Comparison of ENCODE assay signal across 9 cellular contexts in genomic region chr11:7671807-7672206, GRCh38. TPM values are rescaled to one million over a fixed set of nuclear protein-coding genes. Genes with fewer than 3 reads are reported as not detected.
A peak's percentile ranks its signal among the peaks of the same experiment; 100 is the strongest.
DNase-seq lines count a peak whose midpoint lies in the region; ATAC-seq and TF ChIP-seq lines count a peak whose summit lies in the region.
"Had no signal": no experiment of that assay in that cellular context is flagged by ENCODE, and none has a peak within 500 bp of the region (broad histone marks: within the 10 kb centered on the region; RNA-seq: fewer than 3 reads in every experiment).

No MANE protein-coding gene starts in this region.

- H3K4me3 ChIP-seq in hepatocyte: no peak overlapping the region
- no peak overlapping the region for H3K4me3 ChIP-seq in ascending aorta

- H3K27me3 ChIP-seq in hepatocyte: no peaks in the 10 kb centered on the region
- no peaks in the 10 kb centered on the region for H3K27me3 ChIP-seq in ascending aorta

- no peaks in the 10 kb centered on the region for H4K20me1 ChIP-seq in hepatocyte (ENCODE audit: insufficient read depth, poor library complexity, severe bottlenecking)

- H3K79me2 ChIP-seq in hepatocyte: peaks cover 4% of the 10 kb centered on the region

- H3K9me2 ChIP-seq in hepatocyte (replicated peaks; ENCODE audit: insufficient read depth): no peaks in the 10 kb centered on the region

- intact Hi-C loops in ascending aorta (cut with DNase I): loop anchor here (5.0 kb wide), 2 partner anchors 160 to 315 kb away; partner anchors contain the start of genes EIF3F and PPFIBP2

- TF ChIP-seq CTCF in hepatocyte (IDR thresholded peaks at IDR 0.05; ENCODE audit: poor library complexity): no peak
- TF ChIP-seq CTCF in ascending aorta (IDR thresholded peaks at IDR 0.05): no peak

- peak overlapping the region; percentile 95 for H3K4me2 ChIP-seq in hepatocyte

- H3K27ac ChIP-seq in hepatocyte (peak overlapping the region; percentile 77), ascending aorta (no peak overlapping the region)

- no peak overlapping the region for H2AFZ ChIP-seq in hepatocyte

- DNase-seq in hepatocyte (ENCODE audit: low spot score) (peak; percentile 24), ascending aorta (ENCODE audit: low spot score in 2 of 2) (no peak), NCI-H2029 (lab: John Stamatoyannopoulos, UW) (no peak), OCI-M2 (lab: John Stamatoyannopoulos, UW; ENCODE audit: unreplicated experiment) (no peak), T1000 (lab: John Stamatoyannopoulos, UW) (no peak)
- DNase-seq: left ventricle myocardium superior had no signal

- WGBS in hepatocyte (ENCODE audit: low lambda C conversion rate, missing lambda C conversion rate): 52% methylated on average over 3 of the region's 3 CpGs

- H3K9me3 ChIP-seq in hepatocyte (ENCODE audit: low read depth) (no peaks in the 10 kb centered on the region), ascending aorta (no peaks in the 10 kb centered on the region)

- peaks cover 26% of the 10 kb centered on the region for H3K4me1 ChIP-seq in hepatocyte (ENCODE audit: insufficient read depth)
- H3K4me1 ChIP-seq in ascending aorta: peaks cover 0 to 9% of the 10 kb centered on the region in 2 donors

- H3K36me3 ChIP-seq in hepatocyte (replicated peaks; ENCODE audit: insufficient read depth, low read depth): no peaks in the 10 kb centered on the region
- peaks cover 0 to 3% of the 10 kb centered on the region in 2 donors for H3K36me3 ChIP-seq in ascending aorta

- ATAC-seq in GM18502 (IDR thresholded peaks at IDR 0.05; ENCODE audit: poor library complexity, unreplicated experiment) (peak; percentile 67), GM19463 (IDR thresholded peaks at IDR 0.05; ENCODE audit: unreplicated experiment) (peak; percentile 69), HG03108 (IDR thresholded peaks at IDR 0.05; ENCODE audit: unreplicated experiment) (peak; percentile 60)
- ATAC-seq: left ventricle myocardium superior had no signal

RNA-seq across cellular contexts. Expression of gene CYB5R2, which starts 1.5 kb away (rescaled TPM):
- total RNA-seq in hepatocyte (19.9 and 25.0 TPM in 2 replicates), ascending aorta (35.8 TPM)
- 37.4 and 38.5 TPM in 2 replicates for polyA plus RNA-seq in hepatocyte

RNA-seq across cellular contexts. Expression of gene OVCH2, which starts 34.5 kb away (rescaled TPM):
- total RNA-seq in hepatocyte (0.12 and 0.63 TPM in 2 replicates), ascending aorta (not detected)
- 0.51 TPM in 1 of 2 replicates, not detected in the other for polyA plus RNA-seq in hepatocyte
- total RNA-seq: left ventricle myocardium superior had no signal
